In the genomic region with DNA sequence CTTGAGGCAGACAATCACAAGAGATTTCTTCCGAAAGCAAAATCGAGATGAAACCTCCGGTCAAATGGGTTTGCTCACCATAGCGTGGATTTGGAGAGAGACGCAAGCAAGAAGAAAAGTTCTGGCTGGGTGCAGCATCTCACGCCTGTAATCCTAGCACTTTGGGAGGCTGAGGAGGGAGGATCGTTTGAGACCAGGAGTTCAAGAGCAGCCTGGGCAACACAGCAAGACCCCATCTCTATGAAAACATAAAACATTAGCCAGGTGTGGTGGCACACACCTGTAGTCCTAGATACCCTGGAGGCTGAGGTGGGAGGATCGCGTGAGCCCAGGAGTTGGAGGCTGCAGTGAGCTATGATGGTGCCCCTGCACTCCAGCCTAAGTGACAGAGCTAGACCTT, we compare ENCODE assay signal across 20 cellular contexts. TPM values are rescaled to one million over a fixed set of nuclear protein-coding genes. Genes with fewer than 3 reads are reported as not detected.
DNase-seq lines count a peak whose midpoint lies in the region; ATAC-seq and TF ChIP-seq lines count a peak whose summit lies in the region.
"Had no signal": no experiment of that assay in that cellular context is flagged by ENCODE, and none has a peak within 500 bp of the region (broad histone marks: within the 10 kb centered on the region; RNA-seq: fewer than 3 reads in every experiment).

No MANE protein-coding gene starts in this region.

- H3K4me3 ChIP-seq in right atrium auricular region (no peak overlapping the region), lower lobe of right lung (no peak overlapping the region), skin epidermis (no peak overlapping the region)
- H3K4me3 ChIP-seq: A549 had no signal

- H3K9me3 ChIP-seq in right atrium auricular region (peaks cover 0 to 7% of the 10 kb centered on the region in 2 donors), lower lobe of right lung (no peaks in the 10 kb centered on the region)
- H3K9me3 ChIP-seq: A549, neutrophil had no signal

- DNase-seq in right atrium auricular region (ENCODE audit: low spot score) (no peak), cardiac septum (ENCODE audit: low spot score) (no peak), lower lobe of right lung (no peak), HuH-7.5 (ENCODE audit: low spot score) (no peak), cortex of kidney (lab: John Stamatoyannopoulos, UW) (no peak)
- DNase-seq in activated CD8-positive, alpha-beta memory T cell treated with anti-CD3 and anti-CD28 coated beads, Interleukin-2, amount 50 U/mL, for 48 hours: no peak
- DNase-seq: activated CD4-positive, alpha-beta memory T cell treated with anti-CD3 and anti-CD28 coated beads for 36 hours; activated naive CD8-positive, alpha-beta T cell treated with anti-CD3 and anti-CD28 coated beads for 36 hours; activated T-cell treated with anti-CD3 and anti-CD28 coated beads, Interleukin-2, amount 50 U/mL, for 72 hours; effector CD4-positive, alpha-beta T cell; NCI-H1105 treated with DMSO at 0.1 percent for 48 hours; NCI-H526 treated with DMSO at 0.1 percent for 48 hours; SIG-M5; stimulated activated naive CD8-positive, alpha-beta T cell treated with anti-CD3 and anti-CD28 coated beads, Interleukin-15, amount 100 ng/mL, for 72 hours; T-helper 17 cell; WERI-Rb-1 had no signal

- H3K27me3 ChIP-seq in right atrium auricular region (no peaks in the 10 kb centered on the region), lower lobe of right lung (ENCODE audit: low read depth) (peaks cover 13% of the 10 kb centered on the region)

- intact Hi-C loops in cardiac septum (cut with DNase I): loop anchor here (5.0 kb wide), 1 partner anchor 50 kb away; no protein-coding TSS in a partner anchor
- intact Hi-C loops in lower lobe of right lung (cut with DNase I): no loop called here

- H3K4me1 ChIP-seq in right atrium auricular region: peaks cover 0 to 53% of the 10 kb centered on the region in 2 donors
- H3K4me1 ChIP-seq in lower lobe of right lung: peaks cover 39% of the 10 kb centered on the region
- H3K4me1 ChIP-seq: A549 had no signal

- ATAC-seq in lower lobe of right lung: no peak
- ATAC-seq in HG02588 (IDR thresholded peaks at IDR 0.05; ENCODE audit: unreplicated experiment): no peak
- ATAC-seq: A549; activated T-cell treated with anti-CD3 and anti-CD28 coated beads, Interleukin-2, amount 50 U/mL, for 72 hours; stimulated activated naive CD8-positive, alpha-beta T cell treated with anti-CD3 and anti-CD28 coated beads, Interleukin-15, amount 100 ng/mL, for 72 hours; T-helper 17 cell had no signal

- H3K36me3 ChIP-seq in right atrium auricular region: no peaks in the 10 kb centered on the region
- no peaks in the 10 kb centered on the region for H3K36me3 ChIP-seq in lower lobe of right lung
- H3K36me3 ChIP-seq: neutrophil, WERI-Rb-1 had no signal

- TF ChIP-seq CTCF in right atrium auricular region (IDR thresholded peaks at IDR 0.05) (no peak), lower lobe of right lung (IDR thresholded peaks at IDR 0.05) (no peak)

- H3K27ac ChIP-seq in right atrium auricular region (peak overlapping the region; percentile 65 to 69), lower lobe of right lung (peak overlapping the region; percentile 47), skin epidermis (peak overlapping the region in 12 of 21 experiments; percentile 6 to 75 (median 42))
- H3K27ac ChIP-seq: A549, neutrophil had no signal

RNA-seq across cellular contexts. Expression of a gene that starts 24.4 kb away (rescaled TPM):
- total RNA-seq in right atrium auricular region (10 to 100 TPM; 13.0 to 14.3 TPM), cardiac septum (6.4 TPM), lower lobe of right lung (6.5 TPM)
